ENCODE assay signal across 13 cellular contexts in genomic region chr1:232038704-232039103, GRCh38.
DNase-seq lines count a peak whose midpoint lies in the region; ATAC-seq and TF ChIP-seq lines count a peak whose summit lies in the region.
"Had no signal": no experiment of that assay in that cellular context is flagged by ENCODE, and none has a peak within 500 bp of the region (broad histone marks: within the 10 kb centered on the region; RNA-seq: fewer than 3 reads in every experiment).

No MANE protein-coding gene starts in this region.

- no peak overlapping the region for H3K27ac ChIP-seq in heart left ventricle
- no peak overlapping the region for H3K27ac ChIP-seq in vagina
- H3K27ac ChIP-seq: Peyer's patch, sigmoid colon had no signal

- H3K4me3 ChIP-seq in heart left ventricle, result no peak overlapping the region
- H3K4me3 ChIP-seq in vagina, result no peak overlapping the region
- H3K4me3 ChIP-seq: lung, Peyer's patch, sigmoid colon had no signal

- no peak for TF ChIP-seq POLR2A in heart left ventricle (IDR thresholded peaks at IDR 0.05)
- TF ChIP-seq POLR2A in vagina (IDR thresholded peaks at IDR 0.05), result no peak

- H3K4me1 ChIP-seq in heart left ventricle, result peaks cover 0 to 14% (median 0%) of the 10 kb centered on the region in 12 donors
- no peaks in the 10 kb centered on the region for H3K4me1 ChIP-seq in vagina
- H3K4me1 ChIP-seq: Peyer's patch, sigmoid colon had no signal

- H3K9me3 ChIP-seq in heart left ventricle (no peaks in the 10 kb centered on the region), vagina (no peaks in the 10 kb centered on the region)
- H3K9me3 ChIP-seq: Peyer's patch, sigmoid colon had no signal

- ATAC-seq in heart left ventricle, result peak; percentile 34 to 79 (median 64)

- TF ChIP-seq CTCF in heart left ventricle (IDR thresholded peaks at IDR 0.05), result no peak
- TF ChIP-seq CTCF in vagina (IDR thresholded peaks at IDR 0.05), result no peak

- H3K27me3 ChIP-seq in heart left ventricle (no peaks in the 10 kb centered on the region), vagina (no peaks in the 10 kb centered on the region)
- H3K27me3 ChIP-seq: Peyer's patch, sigmoid colon had no signal

- DNase-seq in DMS 273 (lab: John Stamatoyannopoulos, UW; ENCODE audit: unreplicated experiment) (peak; percentile 83), HT1080 (ENCODE audit: low read depth) (peak; percentile 28), RPMI7951 (ENCODE audit: low read depth) (peak; percentile 25), heart left ventricle (peak in 4 of 5 donors; percentile 33 to 58 (median 41)), vagina (ENCODE audit: extremely low spot score in 2 of 2) (no peak), HCEC 1CT (no peak), NCI-H1930 (lab: John Stamatoyannopoulos, UW) (no peak)
- DNase-seq in activated CD4-positive, CD25-positive, alpha-beta regulatory T cell treated with anti-CD3 and anti-CD28 coated beads, Interleukin-2, amount 50 U/mL, for 72 hours, result no peak
- DNase-seq: activated CD4-positive, alpha-beta T cell treated with anti-CD3 and anti-CD28 coated beads, Interleukin-2, amount 10 ng/mL, durations not matched to agents 24 days and 14 days; CD4-positive, CD25-positive, alpha-beta regulatory T cell; Peyer's patch; sigmoid colon had no signal

- intact Hi-C loops in heart left ventricle (cut with DNase I) (loop anchor here in 1 of 10 donors (10.0 kb wide), 1 partner anchor 376 kb away; no protein-coding TSS in a partner anchor), vagina (cut with DNase I) (no loop called here)

- 7 to 24% (median 16%) methylated on average over 3 of the region's 3 CpGs for WGBS in heart left ventricle, 4 donors

- H3K36me3 ChIP-seq in heart left ventricle, result peaks cover 0 to 10% (median 0%) of the 10 kb centered on the region in 9 donors
- H3K36me3 ChIP-seq in vagina, result no peaks in the 10 kb centered on the region
- H3K36me3 ChIP-seq: Peyer's patch, sigmoid colon had no signal

Comparison
In these comparisons a context has a peak if more than half of its experiments do, and no peak if none do; other contexts are left out.
1. DNase-seq: peak in DMS 273 (single experiment), HT1080 (single experiment), RPMI7951 (single experiment) and heart left ventricle (4 of 5); none in vagina (0 of 2), HCEC 1CT (single experiment), activated CD4-positive, CD25-positive, alpha-beta regulatory T cell treated with anti-CD3 and anti-CD28 coated beads, Interleukin-2, amount 50 U/mL, for 72 hours (single experiment) and NCI-H1930 (0 of 2).